ENCODE assay signal across 21 cellular contexts in the genomic region with DNA sequence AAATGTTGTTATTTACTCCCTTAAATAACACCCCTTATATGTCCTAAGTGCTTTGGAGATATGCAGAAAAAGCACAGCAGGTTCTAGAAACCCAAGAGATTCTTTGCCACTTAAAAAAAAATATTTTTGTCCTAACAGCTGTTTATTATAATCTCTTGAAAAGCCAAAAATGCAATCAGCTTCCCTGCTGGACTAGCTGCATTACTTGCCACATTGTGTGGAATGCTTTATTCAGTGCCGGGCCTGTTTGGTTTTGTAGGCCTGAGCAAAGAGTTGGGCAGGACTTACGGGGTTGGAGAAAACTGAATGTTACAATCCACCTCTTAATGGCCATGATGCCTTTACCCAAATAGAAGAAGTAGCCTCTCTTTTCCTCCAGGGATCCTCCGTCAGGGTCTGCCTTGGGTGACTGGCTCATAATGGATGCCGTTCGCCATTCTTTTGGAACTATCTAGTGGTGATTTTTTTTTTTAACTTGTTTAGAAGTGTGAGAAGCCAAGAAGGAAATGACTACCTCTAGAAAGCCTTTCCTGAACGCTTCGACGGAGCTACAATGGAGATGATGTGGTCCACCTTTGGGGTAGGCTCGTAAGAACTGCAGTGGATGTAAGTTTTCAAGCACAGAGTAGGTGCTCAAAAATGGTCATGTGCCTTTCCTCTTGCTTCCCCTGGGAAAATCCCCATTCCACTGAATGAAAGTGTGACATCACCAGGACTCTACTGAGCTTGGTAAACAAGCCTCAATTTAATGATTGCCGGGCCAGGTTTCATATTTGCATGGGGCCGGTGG.
A peak's percentile ranks its signal among the peaks of the same experiment; 100 is the strongest.
DNase-seq lines count a peak whose midpoint lies in the region; ATAC-seq and TF ChIP-seq lines count a peak whose summit lies in the region.
"Had no signal": no experiment of that assay in that cellular context is flagged by ENCODE, and none has a peak within 500 bp of the region (broad histone marks: within the 10 kb centered on the region; RNA-seq: fewer than 3 reads in every experiment).

No MANE protein-coding gene starts in this region.

- DNase-seq in AG10803 (ENCODE audit: low read depth) = peak; percentile 20
- peak; percentile 12 for DNase-seq in LHCN-M2 (ENCODE audit: low read depth)
- peak; percentile 15 for DNase-seq in dermis blood vessel endothelial cell
- peak; percentile 61 to 88 for DNase-seq in lung microvascular endothelial cell (ENCODE audit: low read depth in 2 of 2)
- DNase-seq in NCI-H1092 (lab: John Stamatoyannopoulos, UW) = no peak
- DNase-seq in left colon = no peak
- DNase-seq in effector memory CD4-positive, alpha-beta T cell = no peak
- DNase-seq: C1 segment of cervical spinal cord; Caco-2; CD4-positive, alpha-beta memory T cell; DMS79 treated with DMSO at 0.1 percent for 48 hours; GF-D8; NCI-H1048; NCI-H1417 treated with DMSO at 0.1 percent for 48 hours; NCI-H1694 treated with DMSO at 0.1 percent for 48 hours; NCI-H2107; NCI-H524; SK-N-SH; SW 1271 had no signal

- no peaks in the 10 kb centered on the region for H3K9me3 ChIP-seq in effector memory CD4-positive, alpha-beta T cell (ENCODE audit: control insufficient read depth, low read length)
- H3K9me3 ChIP-seq: A549, Caco-2, SK-N-SH had no signal

- no peaks in the 10 kb centered on the region for H3K36me3 ChIP-seq in effector memory CD4-positive, alpha-beta T cell (ENCODE audit: control insufficient read depth, insufficient read depth, low read length)

- H3K4me1 ChIP-seq in effector memory CD4-positive, alpha-beta T cell (ENCODE audit: control insufficient read depth, insufficient read depth, low read length, poor library complexity, severe bottlenecking) = no peaks in the 10 kb centered on the region
- H3K4me1 ChIP-seq: A549, Caco-2 had no signal

- no peak overlapping the region for H3K4me3 ChIP-seq in AG10803 (ENCODE audit: low read length)
- H3K4me3 ChIP-seq in effector memory CD4-positive, alpha-beta T cell (ENCODE audit: insufficient read depth, low read depth, low read length, poor library complexity, severe bottlenecking) = no peak overlapping the region
- H3K4me3 ChIP-seq: A549 had no signal

- ATAC-seq in left colon = no peak
- ATAC-seq: A549 had no signal

- no peak overlapping the region for H3K27ac ChIP-seq in effector memory CD4-positive, alpha-beta T cell (ENCODE audit: insufficient read depth, low read length, poor library complexity, severe bottlenecking)
- H3K27ac ChIP-seq: A549, KMS-11 had no signal

- intact Hi-C loops in left colon (cut with DNase I, micrococcal nuclease) = no loop called here

- no peaks in the 10 kb centered on the region for H3K27me3 ChIP-seq in effector memory CD4-positive, alpha-beta T cell (replicated peaks; ENCODE audit: control insufficient read depth, insufficient read depth, low read length, poor library complexity, severe bottlenecking)

- TF ChIP-seq CTCF in AG10803 (conservative IDR thresholded peaks at IDR 0.05; ENCODE audit: low read length) = no peak

Comparison
In these comparisons a context has a peak if more than half of its experiments do, and no peak if none do; other contexts are left out.
1. DNase-seq: peak in AG10803 (single experiment), LHCN-M2 (single experiment), dermis blood vessel endothelial cell (single experiment) and lung microvascular endothelial cell (2 of 2); none in NCI-H1092 (single experiment), left colon (0 of 2) and effector memory CD4-positive, alpha-beta T cell (0 of 3).